ENCODE assay signal across 1 cellular context in the genomic region with DNA sequence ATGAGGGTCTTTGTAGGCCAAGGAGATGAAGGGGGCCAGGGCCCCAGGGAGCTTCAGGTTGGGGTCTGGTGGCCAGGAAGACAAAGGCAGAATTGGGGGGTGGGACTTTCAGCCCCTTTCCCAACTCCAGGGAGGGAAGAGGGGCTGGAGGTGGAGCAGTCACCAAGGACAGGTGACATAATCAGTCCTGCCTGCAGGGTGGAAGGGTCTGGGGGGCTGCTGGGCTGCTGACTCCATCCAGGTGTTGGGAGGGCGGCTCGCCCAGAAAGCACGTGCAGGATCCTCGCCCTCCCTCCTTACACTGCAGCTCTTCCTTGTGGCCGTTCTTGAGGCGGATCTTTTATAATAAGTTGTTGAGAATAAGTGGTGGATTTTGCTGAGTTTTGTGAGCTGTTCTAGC.
TF ChIP-seq lines count a peak whose summit lies in the region.

No MANE protein-coding gene starts in this region.

TF ChIP-seq in GM23338, 12 proteins besides CTCF, POLR2A, EP300 and RAD21 (continued from another document):
- TF ChIP-seq, protein P1, sequence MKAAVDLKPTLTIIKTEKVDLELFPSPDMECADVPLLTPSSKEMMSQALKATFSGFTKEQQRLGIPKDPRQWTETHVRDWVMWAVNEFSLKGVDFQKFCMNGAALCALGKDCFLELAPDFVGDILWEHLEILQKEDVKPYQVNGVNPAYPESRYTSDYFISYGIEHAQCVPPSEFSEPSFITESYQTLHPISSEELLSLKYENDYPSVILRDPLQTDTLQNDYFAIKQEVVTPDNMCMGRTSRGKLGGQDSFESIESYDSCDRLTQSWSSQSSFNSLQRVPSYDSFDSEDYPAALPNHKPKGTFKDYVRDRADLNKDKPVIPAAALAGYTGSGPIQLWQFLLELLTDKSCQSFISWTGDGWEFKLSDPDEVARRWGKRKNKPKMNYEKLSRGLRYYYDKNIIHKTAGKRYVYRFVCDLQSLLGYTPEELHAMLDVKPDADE (IDR thresholded peaks at IDR 0.05): no peak
- no peak for TF ChIP-seq ZNF114 (CRISPR knock-in tag; IDR thresholded peaks at IDR 0.05)
- no peak for TF ChIP-seq JUNB (IDR thresholded peaks at IDR 0.05; ENCODE audit: unreplicated experiment)
- no peak for TF ChIP-seq CREB1 (CRISPR knock-in tag; IDR thresholded peaks at IDR 0.05; ENCODE audit: low read depth)
- TF ChIP-seq EZH2 (IDR thresholded peaks at IDR 0.05; ENCODE audit: low read depth, unreplicated experiment): no peak
- no peak for TF ChIP-seq EZH2phosphoT487 (IDR thresholded peaks at IDR 0.05; ENCODE audit: unreplicated experiment)
- no peak for TF ChIP-seq NANOG (IDR thresholded peaks at IDR 0.05; ENCODE audit: borderline replicate concordance)
- TF ChIP-seq ZNF331 (CRISPR knock-in tag; IDR thresholded peaks at IDR 0.05; ENCODE audit: low read depth): no peak
TF ChIP-seq in GM23338: peak in this region for 0.
